ENCODE assay signal across 32 cellular contexts in genomic region chr16:51544850-51545467, GRCh38.
A peak's percentile ranks its signal among the peaks of the same experiment; 100 is the strongest.
DNase-seq lines count a peak whose midpoint lies in the region; ATAC-seq, FAIRE-seq and TF ChIP-seq lines count a peak whose summit lies in the region.
"Had no signal": no experiment of that assay in that cellular context is flagged by ENCODE, and none has a peak within 500 bp of the region (broad histone marks: within the 10 kb centered on the region; RNA-seq: fewer than 3 reads in every experiment).

No MANE protein-coding gene starts in this region.

- H3K4me1 ChIP-seq in ES-I3 (ENCODE audit: insufficient read depth, low read length) (peaks cover 56% of the 10 kb centered on the region), foreskin keratinocyte (peaks cover 9% of the 10 kb centered on the region), Karpas-422 (ENCODE audit: low read length) (no peaks in the 10 kb centered on the region)
- H3K4me1 ChIP-seq: adrenal gland, suprapubic skin, upper lobe of right lung had no signal

- H3K9ac ChIP-seq in ES-I3 (ENCODE audit: low read depth, low read length) (peak overlapping the region; percentile 9; the same call in 1 of the 2 replicates), Karpas-422 (ENCODE audit: low read length) (no peak overlapping the region)
- H3K9ac ChIP-seq: SK-N-SH had no signal

- no peak overlapping the region for H2AFZ ChIP-seq in Karpas-422 (ENCODE audit: low read length)

- TF ChIP-seq CTCF in neural crest cell (conservative IDR thresholded peaks at IDR 0.05) (no peak), foreskin keratinocyte (conservative IDR thresholded peaks at IDR 0.05) (no peak)

- H3K4me3 Mint-ChIP-seq in neural crest cell = peak overlapping the region; percentile 55
- H3K4me3 Mint-ChIP-seq: activated CD4-positive, alpha-beta memory T cell treated with anti-CD3 and anti-CD28 coated beads, Interleukin-2, amount 10 ng/mL, durations not matched to agents 7 days and 5 days; activated naive CD4-positive, alpha-beta T cell treated with anti-CD3 and anti-CD28 coated beads for 36 hours; activated T-helper 1 cell treated with anti-CD3 and anti-CD28 coated beads, Interleukin-12 subunit alpha, Interleukin-12 subunit beta, Interleukin-2, Interleukin-4 antibody, amounts not matched to agents 30 ng/mL and 10 ng/mL and 1 ng/mL, durations not matched to agents 14 hours and 24 hours and 36 hours; CD14-positive monocyte; central memory CD8-positive, alpha-beta T cell; naive thymus-derived CD4-positive, alpha-beta T cell; T-helper 1 cell treated with Interleukin-12 subunit alpha and Interleukin-12 subunit beta and Interleukin-4 antibody, amounts not matched to agents 30 μg/mL and 1 μg/mL, for 36 hours had no signal

- FAIRE-seq in TTC549 (lab: Jason Lieb, UNC) = peak; percentile 92
- FAIRE-seq: kidney, small intestine had no signal

- H3K9me3 ChIP-seq in ES-I3 (ENCODE audit: control insufficient read depth, insufficient read depth, low read length) (no peaks in the 10 kb centered on the region), Karpas-422 (ENCODE audit: low read length) (no peaks in the 10 kb centered on the region)
- H3K9me3 ChIP-seq: adrenal gland, SK-N-SH, suprapubic skin, upper lobe of right lung had no signal

- DNase-seq in iPS DF 19.7 (ENCODE audit: low read depth, low spot score) (peak; percentile 20), neural crest cell (ENCODE audit: low read depth, low spot score) (no peak), foreskin keratinocyte (no peak), Karpas-422 (no peak), RPMI8226 (no peak)
- DNase-seq: 8988T; activated CD4-positive, alpha-beta memory T cell treated with anti-CD3 and anti-CD28 coated beads, Interleukin-2, amount 10 ng/mL, durations not matched to agents 7 days and 5 days; activated CD8-positive, alpha-beta memory T cell treated with anti-CD3 and anti-CD28 coated beads, Interleukin-2, amount 50 U/mL, for 48 hours; activated naive CD4-positive, alpha-beta T cell treated with anti-CD3 and anti-CD28 coated beads for 36 hours; adrenal gland; GDM1; KG1; kidney; midbrain; MM.1S; naive thymus-derived CD4-positive, alpha-beta T cell; NCI-H1417; NCI-H2029; NCI-H524; SK-N-SH; small intestine; stimulated activated naive CD4-positive, alpha-beta T cell treated with Interleukin-2 at 50 U/mL for 16 hours; upper lobe of right lung had no signal

- H3K27me3 Mint-ChIP-seq in neural crest cell (ENCODE audit: low read depth) = no peaks in the 10 kb centered on the region
- H3K27me3 Mint-ChIP-seq: activated CD4-positive, alpha-beta memory T cell treated with anti-CD3 and anti-CD28 coated beads, Interleukin-2, amount 10 ng/mL, durations not matched to agents 7 days and 5 days; central memory CD8-positive, alpha-beta T cell had no signal

- peaks cover 70% of the 10 kb centered on the region for H3K4me1 Mint-ChIP-seq in neural crest cell
- H3K4me1 Mint-ChIP-seq: activated CD4-positive, alpha-beta memory T cell treated with anti-CD3 and anti-CD28 coated beads, Interleukin-2, amount 10 ng/mL, durations not matched to agents 7 days and 5 days; CD14-positive monocyte; central memory CD8-positive, alpha-beta T cell; naive thymus-derived CD4-positive, alpha-beta T cell had no signal

- H3K36me3 Mint-ChIP-seq in neural crest cell (ENCODE audit: low read depth) = no peaks in the 10 kb centered on the region
- H3K36me3 Mint-ChIP-seq: CD14-positive monocyte had no signal

- no peak for ATAC-seq in GM18909 (IDR thresholded peaks at IDR 0.05; ENCODE audit: poor library complexity, unreplicated experiment)
- ATAC-seq in foreskin keratinocyte = no peak
- ATAC-seq: HCT116; naive thymus-derived CD4-positive, alpha-beta T cell; upper lobe of right lung had no signal

- H3K27ac ChIP-seq in foreskin keratinocyte = no peak overlapping the region
- H3K27ac ChIP-seq in Karpas-422 (ENCODE audit: low read length) = no peak overlapping the region
- H3K27ac ChIP-seq: adrenal gland, suprapubic skin, upper lobe of right lung had no signal

- H3K4me2 ChIP-seq in Karpas-422 (ENCODE audit: low read depth, low read length, poor library complexity, severe bottlenecking) = no peak overlapping the region
- H3K4me2 ChIP-seq: SK-N-SH had no signal

- no peaks in the 10 kb centered on the region for H3K27me3 ChIP-seq in foreskin keratinocyte
- no peaks in the 10 kb centered on the region for H3K27me3 ChIP-seq in Karpas-422 (ENCODE audit: low read length)
- H3K27me3 ChIP-seq: adrenal gland, suprapubic skin, upper lobe of right lung had no signal

- H3K4me3 ChIP-seq in Karpas-422 (ENCODE audit: low read length) = no peak overlapping the region
- H3K4me3 ChIP-seq: adrenal gland, suprapubic skin, upper lobe of right lung had no signal

- H3K9me2 ChIP-seq in Karpas-422 (replicated peaks; ENCODE audit: insufficient read depth, low read length) = no peaks in the 10 kb centered on the region
- H3K9me2 ChIP-seq: SK-N-SH had no signal

- peak overlapping the region; percentile 94 for H3K27ac Mint-ChIP-seq in neural crest cell (ENCODE audit: unreplicated experiment)
- H3K27ac Mint-ChIP-seq: activated CD4-positive, alpha-beta memory T cell treated with anti-CD3 and anti-CD28 coated beads, Interleukin-2, amount 10 ng/mL, durations not matched to agents 7 days and 5 days; activated naive CD4-positive, alpha-beta T cell treated with anti-CD3 and anti-CD28 coated beads for 36 hours; activated T-helper 1 cell treated with anti-CD3 and anti-CD28 coated beads, Interleukin-12 subunit alpha, Interleukin-12 subunit beta, Interleukin-2, Interleukin-4 antibody, amounts not matched to agents 30 ng/mL and 10 ng/mL and 1 ng/mL, durations not matched to agents 14 hours and 24 hours and 36 hours; naive thymus-derived CD4-positive, alpha-beta T cell; T-helper 1 cell treated with Interleukin-12 subunit alpha and Interleukin-12 subunit beta and Interleukin-4 antibody, amounts not matched to agents 30 μg/mL and 1 μg/mL, for 36 hours had no signal

- H3K36me3 ChIP-seq in ES-I3 (ENCODE audit: insufficient read depth, low read length) = no peaks in the 10 kb centered on the region
- no peaks in the 10 kb centered on the region for H3K36me3 ChIP-seq in Karpas-422 (ENCODE audit: insufficient read depth, low read length)
- H3K36me3 ChIP-seq: adrenal gland, suprapubic skin, upper lobe of right lung had no signal

- H3K79me2 ChIP-seq in Karpas-422 (ENCODE audit: low read length) = no peaks in the 10 kb centered on the region

- H3K9me3 Mint-ChIP-seq in neural crest cell = no peaks in the 10 kb centered on the region
- H3K9me3 Mint-ChIP-seq: activated T-helper 1 cell treated with anti-CD3 and anti-CD28 coated beads, Interleukin-12 subunit alpha, Interleukin-12 subunit beta, Interleukin-2, Interleukin-4 antibody, amounts not matched to agents 30 ng/mL and 10 ng/mL and 1 ng/mL, durations not matched to agents 14 hours and 24 hours and 36 hours had no signal

- no peaks in the 10 kb centered on the region for H4K20me1 ChIP-seq in Karpas-422 (ENCODE audit: insufficient read depth, low read depth, low read length)
